19 cellular contexts compared by ENCODE assay signal in the genomic region with DNA sequence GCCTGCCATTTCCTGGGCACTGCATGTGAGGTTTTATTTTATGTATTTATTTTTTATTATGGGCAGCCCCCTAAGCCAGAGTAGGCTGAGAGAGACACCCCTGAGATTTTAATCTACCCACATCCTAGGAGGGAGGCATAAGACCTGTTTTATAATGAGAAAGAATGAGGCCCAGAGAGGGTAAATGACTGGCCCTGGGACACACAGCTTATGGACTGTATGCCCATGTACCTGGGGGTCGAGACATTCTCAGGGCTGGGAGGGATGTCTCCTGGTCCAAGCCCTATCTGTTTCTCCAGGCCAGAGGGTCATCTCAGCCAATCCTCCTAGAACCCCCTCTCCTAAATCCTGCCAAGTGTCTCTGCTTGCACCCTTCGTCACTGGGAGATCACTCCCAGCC. TPM values are rescaled to one million over a fixed set of nuclear protein-coding genes. Genes with fewer than 3 reads are reported as not detected.
A peak's percentile ranks its signal among the peaks of the same experiment; 100 is the strongest.
DNase-seq lines count a peak whose midpoint lies in the region; ATAC-seq and TF ChIP-seq lines count a peak whose summit lies in the region.
"Had no signal": no experiment of that assay in that cellular context is flagged by ENCODE, and none has a peak within 500 bp of the region (broad histone marks: within the 10 kb centered on the region; RNA-seq: fewer than 3 reads in every experiment).

No MANE protein-coding gene starts in this region.

- no peaks in the 10 kb centered on the region for H3K9me3 ChIP-seq in HUES6 (ENCODE audit: control insufficient read depth, insufficient read depth, low read depth, low read length)
- no peaks in the 10 kb centered on the region for H3K9me3 ChIP-seq in mesodermal cell (ENCODE audit: control insufficient read depth, low read length)
- no peaks in the 10 kb centered on the region for H3K9me3 ChIP-seq in thyroid gland
- H3K9me3 ChIP-seq: pancreas had no signal

- no peaks in the 10 kb centered on the region for H3K9me3 Mint-ChIP-seq in chondrocyte (ENCODE audit: low read depth)
- H3K9me3 Mint-ChIP-seq: CD8-positive, alpha-beta T cell had no signal

- DNase-seq in chondrocyte (ENCODE audit: low spot score) (no peak), thyroid gland (no peak), AG20443 (ENCODE audit: low spot score) (no peak), DMS153 (lab: John Stamatoyannopoulos, UW) (no peak)
- DNase-seq: activated naive CD4-positive, alpha-beta T cell treated with Interleukin-2 at 50 U/mL for 16 hours; CD8-positive, alpha-beta T cell; KG1; mammary epithelial cell; NCI-H1436; NCI-H446 treated with DMSO at 0.1 percent for 48 hours; OCI-M1; pancreas had no signal

- H3K9ac ChIP-seq in HUES6 (ENCODE audit: low read length): peak overlapping the region; percentile 70

- H3K4me3 Mint-ChIP-seq in chondrocyte (ENCODE audit: unreplicated experiment): no peak overlapping the region
- H3K4me3 Mint-ChIP-seq: CD8-positive, alpha-beta T cell had no signal

- no peak for TF ChIP-seq POLR2A in thyroid gland (IDR thresholded peaks at IDR 0.05)

- H3K4me1 Mint-ChIP-seq in chondrocyte (ENCODE audit: low read depth): peaks cover 91% of the 10 kb centered on the region

- no peak overlapping the region for H3K27ac ChIP-seq in HUES6 (ENCODE audit: low read depth, low read length)
- H3K27ac ChIP-seq in mesodermal cell (ENCODE audit: low read depth, low read length, severe bottlenecking): peak overlapping the region; percentile 93
- H3K27ac ChIP-seq in thyroid gland: peak overlapping the region in 2 of 3 donors; percentile 75 to 92
- H3K27ac ChIP-seq: cardiac muscle cell, epithelial cell of prostate had no signal

- H3K36me3 Mint-ChIP-seq in chondrocyte (ENCODE audit: low read depth): no peaks in the 10 kb centered on the region
- H3K36me3 Mint-ChIP-seq: CD8-positive, alpha-beta T cell had no signal

- H3K27me3 ChIP-seq in HUES6 (ENCODE audit: control insufficient read depth, insufficient read depth, low read length) (peaks cover 9% of the 10 kb centered on the region), thyroid gland (no peaks in the 10 kb centered on the region)
- H3K27me3 ChIP-seq: pancreas had no signal

- WGBS in mesodermal cell (ENCODE audit: insufficient coverage in 2 of 2), 2 experiments: 86 to 94% methylated on average over 1 to 2 of the region's 2 CpGs
- WGBS in thyroid gland, 2 donors: 79 to 83% methylated on average over 2 of the region's 2 CpGs

- H3K4me3 ChIP-seq in HUES6 (ENCODE audit: low read depth, low read length): no peak overlapping the region; the same call in 1 of the 2 replicates
- no peak overlapping the region for H3K4me3 ChIP-seq in mesodermal cell (ENCODE audit: extremely low read depth, insufficient read depth, low read length, poor library complexity, severe bottlenecking)
- no peak overlapping the region for H3K4me3 ChIP-seq in thyroid gland (replicated peaks in 1 of 3)
- H3K4me3 ChIP-seq: cardiac muscle cell, pancreas had no signal

- no peak for ATAC-seq in HG03565 (IDR thresholded peaks at IDR 0.05; ENCODE audit: unreplicated experiment)
- ATAC-seq: CD8-positive, alpha-beta T cell had no signal

- intact Hi-C loops in thyroid gland (cut with DNase I): no loop called here

- no peaks in the 10 kb centered on the region for H3K27me3 Mint-ChIP-seq in chondrocyte (ENCODE audit: low read depth)

- peak overlapping the region; percentile 99 for H3K27ac Mint-ChIP-seq in chondrocyte (ENCODE audit: unreplicated experiment)
- H3K27ac Mint-ChIP-seq: CD8-positive, alpha-beta T cell had no signal

- TF ChIP-seq CTCF in chondrocyte (IDR thresholded peaks at IDR 0.05) (no peak), thyroid gland (IDR thresholded peaks at IDR 0.05) (no peak)

- H3K36me3 ChIP-seq in HUES6 (ENCODE audit: control insufficient read depth, insufficient read depth, low read length) (0 out of 2 replicates have a peak, but pooled peaks cover 3% of the 10 kb centered on the region), mesodermal cell (ENCODE audit: control insufficient read depth, insufficient read depth, low read length) (peaks cover 49% of the 10 kb centered on the region), thyroid gland (no peaks in the 10 kb centered on the region)
- H3K36me3 ChIP-seq: cardiac muscle cell, pancreas had no signal

- H3K4me1 ChIP-seq in HUES6 (ENCODE audit: control insufficient read depth, insufficient read depth, low read length) (peaks cover 79% of the 10 kb centered on the region), mesodermal cell (ENCODE audit: control insufficient read depth, insufficient read depth, low read length, poor library complexity, severe bottlenecking) (peaks cover 80% of the 10 kb centered on the region), thyroid gland (peaks cover 29 to 72% of the 10 kb centered on the region in 2 donors)

RNA-seq across cellular contexts. Expression of a gene that starts 6.1 kb away (rescaled TPM):
- 267 to 284 TPM (median 270 TPM) in 3 replicates for total RNA-seq in chondrocyte
- polyA plus RNA-seq in mesodermal cell (2013, experiment 1 of 2): 443 TPM
- 298 TPM for polyA plus RNA-seq in mesodermal cell (2013, experiment 2 of 2)
- total RNA-seq in thyroid gland: 10 to 100 TPM; 50.7 to 69.8 (median 60.8) TPM

RNA-seq across cellular contexts. Expression of a gene that starts 57.4 kb away (rescaled TPM):
- not detected in 3 replicates for total RNA-seq in chondrocyte
- 2.0 TPM for polyA plus RNA-seq in mesodermal cell (2013, experiment 1 of 2)
- 3.0 TPM for polyA plus RNA-seq in mesodermal cell (2013, experiment 2 of 2)
- not detected for total RNA-seq in thyroid gland
- total RNA-seq: cardiac muscle cell; CD8-positive, alpha-beta T cell; G401; mammary epithelial cell; pancreas; urinary bladder had no signal
- polyA plus RNA-seq: cardiac muscle cell, mammary epithelial cell, pancreas, urinary bladder had no signal
